Comparison of ENCODE assay signal across 12 cellular contexts in genomic region chr4:127188847-127189246, GRCh38.
DNase-seq lines count a peak whose midpoint lies in the region; ATAC-seq and TF ChIP-seq lines count a peak whose summit lies in the region.
"Had no signal": no experiment of that assay in that cellular context is flagged by ENCODE, and none has a peak within 500 bp of the region (broad histone marks: within the 10 kb centered on the region; RNA-seq: fewer than 3 reads in every experiment).

No MANE protein-coding gene starts in this region.

- TF ChIP-seq CTCF in astrocyte of the spinal cord (IDR thresholded peaks at IDR 0.05; ENCODE audit: low read depth, low read length) (peak; percentile 29), nephron (IDR thresholded peaks at IDR 0.05; ENCODE audit: unreplicated experiment in 3 of 3) (peak in 2 of 3 experiments; percentile 30 to 32)

- H3K27me3 Mint-ChIP-seq in nephron (ENCODE audit: low read depth) = no peaks in the 10 kb centered on the region
- no peaks in the 10 kb centered on the region for H3K27me3 Mint-ChIP-seq in activated CD8-positive, alpha-beta T cell treated with anti-CD3 and anti-CD28 coated beads, Interleukin-2, amount 10 ng/mL, durations not matched to agents 7 days and 5 days (ENCODE audit: low read depth)
- H3K27me3 Mint-ChIP-seq: activated CD4-positive, alpha-beta memory T cell treated with anti-CD3 and anti-CD28 coated beads for 36 hours; naive B cell had no signal

- POLR2A ChIA-PET in activated CD8-positive, alpha-beta T cell treated with anti-CD3 and anti-CD28 coated beads, Interleukin-2, amount 10 ng/mL, durations not matched to agents 7 days and 5 days (lab: Charles Lee) = no interaction called here

- CTCF ChIA-PET in activated CD8-positive, alpha-beta T cell treated with anti-CD3 and anti-CD28 coated beads, Interleukin-2, amount 10 ng/mL, durations not matched to agents 7 days and 5 days (lab: Charles Lee) = no interaction called here

- H3K27ac Mint-ChIP-seq in nephron = no peak overlapping the region
- H3K27ac Mint-ChIP-seq in activated CD8-positive, alpha-beta T cell treated with anti-CD3 and anti-CD28 coated beads, Interleukin-2, amount 10 ng/mL, durations not matched to agents 7 days and 5 days = no peak overlapping the region
- H3K27ac Mint-ChIP-seq: activated CD4-positive, alpha-beta memory T cell treated with anti-CD3 and anti-CD28 coated beads for 36 hours; naive B cell had no signal

- H3K4me3 Mint-ChIP-seq in nephron = no peak overlapping the region
- no peak overlapping the region for H3K4me3 Mint-ChIP-seq in activated CD8-positive, alpha-beta T cell treated with anti-CD3 and anti-CD28 coated beads, Interleukin-2, amount 10 ng/mL, durations not matched to agents 7 days and 5 days
- H3K4me3 Mint-ChIP-seq: activated CD4-positive, alpha-beta memory T cell treated with anti-CD3 and anti-CD28 coated beads for 36 hours; naive B cell had no signal

- ATAC-seq in activated CD8-positive, alpha-beta T cell treated with anti-CD3 and anti-CD28 coated beads, Interleukin-2, amount 10 ng/mL, durations not matched to agents 7 days and 5 days = no peak
- ATAC-seq in HG03196 (IDR thresholded peaks at IDR 0.05; ENCODE audit: unreplicated experiment) = no peak

- H3K4me3 ChIP-seq in astrocyte of the spinal cord (ENCODE audit: low read depth, low read length) = no peak overlapping the region

- DNase-seq in DMS53 (lab: John Stamatoyannopoulos, UW) (peak; percentile 43), DMS53 treated with DMSO at 0.1 percent for 48 hours (lab: John Stamatoyannopoulos, UW; ENCODE audit: unreplicated experiment) (no peak), NCI-H1092 (lab: John Stamatoyannopoulos, UW) (peak; percentile 40), astrocyte of the spinal cord (ENCODE audit: low read depth, low spot score) (peak; percentile 36), AML-193 (lab: John Stamatoyannopoulos, UW) (no peak)
- DNase-seq in activated CD8-positive, alpha-beta T cell treated with anti-CD3 and anti-CD28 coated beads, Interleukin-2, amount 10 ng/mL, durations not matched to agents 7 days and 5 days = no peak
- DNase-seq: activated CD4-positive, alpha-beta memory T cell treated with anti-CD3 and anti-CD28 coated beads for 36 hours; activated naive CD4-positive, alpha-beta T cell treated with Interleukin-2 at 50 U/mL for 16 hours; naive B cell; NCI-H82 had no signal

- in situ Hi-C loops in astrocyte of the spinal cord (cut with HindIII; ENCODE audit: low sequenced_read_pairs) = no loop called here

- no peaks in the 10 kb centered on the region for H3K4me1 Mint-ChIP-seq in nephron
- no peaks in the 10 kb centered on the region for H3K4me1 Mint-ChIP-seq in activated CD8-positive, alpha-beta T cell treated with anti-CD3 and anti-CD28 coated beads, Interleukin-2, amount 10 ng/mL, durations not matched to agents 7 days and 5 days (ENCODE audit: low read depth)
- H3K4me1 Mint-ChIP-seq: naive B cell had no signal

- H3K36me3 Mint-ChIP-seq in nephron (ENCODE audit: low read depth) = peaks cover 2% of the 10 kb centered on the region
- no peaks in the 10 kb centered on the region for H3K36me3 Mint-ChIP-seq in activated CD8-positive, alpha-beta T cell treated with anti-CD3 and anti-CD28 coated beads, Interleukin-2, amount 10 ng/mL, durations not matched to agents 7 days and 5 days (ENCODE audit: low read depth)
- H3K36me3 Mint-ChIP-seq: activated CD4-positive, alpha-beta memory T cell treated with anti-CD3 and anti-CD28 coated beads for 36 hours; naive B cell had no signal

- H3K9me3 Mint-ChIP-seq in nephron = peaks cover 23% of the 10 kb centered on the region
- peaks cover 9% of the 10 kb centered on the region for H3K9me3 Mint-ChIP-seq in activated CD8-positive, alpha-beta T cell treated with anti-CD3 and anti-CD28 coated beads, Interleukin-2, amount 10 ng/mL, durations not matched to agents 7 days and 5 days (ENCODE audit: insufficient read depth)

Comparison
In these comparisons a context has a peak if more than half of its experiments do, and no peak if none do; other contexts are left out.
1. DNase-seq: peak in DMS53 (single experiment), NCI-H1092 (single experiment) and astrocyte of the spinal cord (single experiment); none in DMS53 treated with DMSO at 0.1 percent for 48 hours (single experiment), AML-193 (0 of 2) and activated CD8-positive, alpha-beta T cell treated with anti-CD3 and anti-CD28 coated beads, Interleukin-2, amount 10 ng/mL, durations not matched to agents 7 days and 5 days (single experiment).